9 cellular contexts compared by ENCODE assay signal in the genomic region with DNA sequence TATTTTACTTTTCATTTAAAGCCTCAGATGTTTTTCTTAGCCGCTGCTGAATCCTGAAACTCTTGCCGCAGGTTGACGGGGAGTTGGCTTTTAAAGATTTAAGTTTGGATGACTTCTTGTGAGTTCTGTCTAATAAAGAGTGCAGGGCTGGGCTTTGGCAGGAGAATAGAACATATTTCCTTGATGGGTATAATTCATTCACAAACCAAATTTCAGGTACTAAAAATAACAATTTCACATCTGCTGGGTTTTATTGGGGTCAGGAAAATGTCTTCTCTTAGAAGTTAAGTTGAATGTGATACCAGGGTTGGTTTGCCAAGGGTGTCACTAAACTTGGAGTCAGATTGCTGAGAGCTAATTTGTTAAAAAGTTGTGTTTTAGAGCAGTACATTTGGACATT. TPM values are rescaled to one million over a fixed set of nuclear protein-coding genes. Genes with fewer than 3 reads are reported as not detected.
DNase-seq lines count a peak whose midpoint lies in the region; ATAC-seq and TF ChIP-seq lines count a peak whose summit lies in the region.
"Had no signal": no experiment of that assay in that cellular context is flagged by ENCODE, and none has a peak within 500 bp of the region (broad histone marks: within the 10 kb centered on the region; RNA-seq: fewer than 3 reads in every experiment).

No MANE protein-coding gene starts in this region.

- H3K27me3 ChIP-seq in adrenal gland = no peaks in the 10 kb centered on the region

- H3K9me3 Mint-ChIP-seq in stimulated activated naive CD8-positive, alpha-beta T cell treated with anti-CD3 and anti-CD28 coated beads, Interleukin-15, Interleukin-2, amounts not matched to agents 100 ng/mL and 50 ng/mL, for 24 hours = no peaks in the 10 kb centered on the region
- no peaks in the 10 kb centered on the region for H3K9me3 Mint-ChIP-seq in natural killer cell

- peak overlapping the region; percentile 9 to 87 (median 41) for H3K27ac ChIP-seq in adrenal gland

- peak overlapping the region; percentile 0 for H3K27ac Mint-ChIP-seq in stimulated activated naive CD8-positive, alpha-beta T cell treated with anti-CD3 and anti-CD28 coated beads, Interleukin-15, Interleukin-2, amounts not matched to agents 100 ng/mL and 50 ng/mL, for 24 hours
- peak overlapping the region in 1 of 2 donors; percentile 80 for H3K27ac Mint-ChIP-seq in natural killer cell

- TF ChIP-seq CTCF in adrenal gland (IDR thresholded peaks at IDR 0.05) (no peak), natural killer cell (IDR thresholded peaks at IDR 0.05) (no peak), foreskin fibroblast (IDR thresholded peaks at IDR 0.05; ENCODE audit: low read depth, low read length) (no peak)

- H3K4me3 Mint-ChIP-seq in stimulated activated naive CD8-positive, alpha-beta T cell treated with anti-CD3 and anti-CD28 coated beads, Interleukin-15, Interleukin-2, amounts not matched to agents 100 ng/mL and 50 ng/mL, for 24 hours = peak overlapping the region; percentile 3
- H3K4me3 Mint-ChIP-seq in natural killer cell = peak overlapping the region; percentile 67

- WGBS in adrenal gland, 4 donors = 57 to 71% (median 61%) methylated on average over 3 of the region's 3 CpGs

- ATAC-seq in stimulated activated naive CD8-positive, alpha-beta T cell treated with anti-CD3 and anti-CD28 coated beads, Interleukin-15, Interleukin-2, amounts not matched to agents 100 U/mL and 50 U/mL, for 24 hours = no peak
- ATAC-seq in natural killer cell (no peak), GM19455 (IDR thresholded peaks at IDR 0.05; ENCODE audit: unreplicated experiment) (no peak), GM19023 (IDR thresholded peaks at IDR 0.05; ENCODE audit: unreplicated experiment) (no peak)

- H3K36me3 ChIP-seq in adrenal gland (replicated peaks in 1 of 2) = peaks cover 0 to 30% of the 10 kb centered on the region in 2 donors

- peaks cover 55 to 74% of the 10 kb centered on the region in 2 donors for H3K4me1 ChIP-seq in adrenal gland (replicated peaks in 1 of 2)

- DNase-seq in stimulated activated naive CD8-positive, alpha-beta T cell treated with anti-CD3 and anti-CD28 coated beads, Interleukin-15, Interleukin-2, amounts not matched to agents 100 U/mL and 50 U/mL, for 24 hours = no peak
- peak in 1 of 7 donors; percentile 39 for DNase-seq in adrenal gland
- DNase-seq in natural killer cell = no peak
- DNase-seq in foreskin fibroblast = no peak
- DNase-seq in activated effector memory CD4-positive, alpha-beta T cell treated with anti-CD3 and anti-CD28 coated beads, Interleukin-2, amount 50 U/mL, for 16 hours = no peak
- DNase-seq: dermis blood vessel endothelial cell had no signal

- no peaks in the 10 kb centered on the region for H3K9me3 ChIP-seq in adrenal gland (replicated peaks in 1 of 3)

- TF ChIP-seq POLR2A in adrenal gland (IDR thresholded peaks at IDR 0.05) = no peak

- H3K36me3 Mint-ChIP-seq in stimulated activated naive CD8-positive, alpha-beta T cell treated with anti-CD3 and anti-CD28 coated beads, Interleukin-15, Interleukin-2, amounts not matched to agents 100 ng/mL and 50 ng/mL, for 24 hours (ENCODE audit: low read depth) = peaks cover 41% of the 10 kb centered on the region
- H3K36me3 Mint-ChIP-seq in natural killer cell = no peaks in the 10 kb centered on the region

- intact Hi-C loops in adrenal gland (cut with DNase I) (no loop called here), natural killer cell (cut with micrococcal nuclease) (no loop called here)

- H3K27me3 Mint-ChIP-seq in stimulated activated naive CD8-positive, alpha-beta T cell treated with anti-CD3 and anti-CD28 coated beads, Interleukin-15, Interleukin-2, amounts not matched to agents 100 ng/mL and 50 ng/mL, for 24 hours = no peaks in the 10 kb centered on the region
- H3K27me3 Mint-ChIP-seq in natural killer cell (ENCODE audit: low read depth in 2 of 2) = no peaks in the 10 kb centered on the region

- H3K4me1 Mint-ChIP-seq in stimulated activated naive CD8-positive, alpha-beta T cell treated with anti-CD3 and anti-CD28 coated beads, Interleukin-15, Interleukin-2, amounts not matched to agents 100 ng/mL and 50 ng/mL, for 24 hours (ENCODE audit: low read depth) = peaks cover 61% of the 10 kb centered on the region
- H3K4me1 Mint-ChIP-seq in natural killer cell = peaks cover 35 to 47% of the 10 kb centered on the region in 2 donors

- peak overlapping the region in 1 of 4 donors; percentile 37 for H3K4me3 ChIP-seq in adrenal gland
- no peak overlapping the region for H3K4me3 ChIP-seq in foreskin fibroblast (ENCODE audit: low read depth in 1 of 2, low read length in 2 of 2)

RNA-seq across cellular contexts. Expression of a gene that starts 9.7 kb away (rescaled TPM):
- total RNA-seq in adrenal gland (10 to 100 TPM; 34.9 to 90.0 (median 61.7) TPM), natural killer cell (10 to 100 TPM; 84.6 to 96.3 (median 88.5) TPM)
- 10 to 100 TPM; 16.3 to 48.8 (median 18.3) TPM for polyA plus RNA-seq in adrenal gland

RNA-seq across cellular contexts. Expression of a gene that starts 34.0 kb away (rescaled TPM):
- 100 to 1,000 TPM in 1 of 8 donors, 10 to 100 TPM in 7; 26.7 to 104 (median 74.2) TPM for total RNA-seq in adrenal gland
- 10 to 100 TPM; 19.8 to 41.2 (median 26.6) TPM for polyA plus RNA-seq in adrenal gland
- total RNA-seq in natural killer cell = not detected
- total RNA-seq: dermis blood vessel endothelial cell had no signal

RNA-seq across cellular contexts. Expression of a gene that starts 51.8 kb away (rescaled TPM):
- total RNA-seq in adrenal gland (100 to 1,000 TPM in 6 of 8 donors, 10 to 100 TPM in 2; 68.2 to 233 (median 154) TPM), natural killer cell (100 to 1,000 TPM; 214 to 233 (median 231) TPM)
- polyA plus RNA-seq in adrenal gland = 100 to 1,000 TPM; 127 to 407 (median 130) TPM

RNA-seq across cellular contexts. Expression of a gene that starts 53.5 kb away (rescaled TPM):
- total RNA-seq in adrenal gland (not detected), natural killer cell (under 1 TPM in 1 of 3 donors, not detected in 2; 0.07 TPM)
- polyA plus RNA-seq in adrenal gland = under 1 TPM in 1 of 3 donors, not detected in 2; 0.03 TPM
- total RNA-seq: dermis blood vessel endothelial cell had no signal

Comparison
In these comparisons a context has a peak if more than half of its experiments do, and no peak if none do; other contexts are left out.
1. RNA of a gene that starts 34.0 kb away (total RNA-seq): 26.7 to 104 TPM in adrenal gland; not detected in natural killer cell; every median in the first group is over 10 times any median in the second.